In genomic region chr14:49687942-49688700, GRCh38 we compare ENCODE assay signal across 1 cellular context.
A peak's percentile ranks its signal among the peaks of the same experiment; 100 is the strongest.
TF ChIP-seq lines count a peak whose summit lies in the region.

TSS of gene POLE2 (minus strand) at chr14:49688214. CDS start at chr14:49688203, 11 bp downstream.

TF ChIP-seq in HepG2, 621 proteins besides CTCF, POLR2A, EP300 and RAD21 (continued from another document and continues in another):
- TF ChIP-seq HINFP (CRISPR knock-in tag; IDR thresholded peaks at IDR 0.05; ENCODE audit: low read depth) (peak; percentile 88), TOPORS (CRISPR knock-in tag; IDR thresholded peaks at IDR 0.05) (peak; percentile 75), ZFP36L2 (CRISPR knock-in tag; IDR thresholded peaks at IDR 0.05) (no peak), HOXA3 (CRISPR knock-in tag; IDR thresholded peaks at IDR 0.05) (peak; percentile 90), SAFB2 (CRISPR knock-in tag; IDR thresholded peaks at IDR 0.05; ENCODE audit: borderline replicate concordance, low read depth) (no peak; the same call in 1 of the 2 replicates), ETV5 (CRISPR knock-in tag; IDR thresholded peaks at IDR 0.05; ENCODE audit: borderline replicate concordance) (peak; percentile 58; the same call in 1 of the 2 replicates), ZNF251 (CRISPR knock-in tag; IDR thresholded peaks at IDR 0.05) (no peak; the same call in 1 of the 2 replicates), HDAC6 (IDR thresholded peaks at IDR 0.05; ENCODE audit: low read depth, low read length) (no peak), RBFOX2 (IDR thresholded peaks at IDR 0.05; ENCODE audit: low read depth, low read length) (peak; percentile 89), SP140L (CRISPR knock-in tag; IDR thresholded peaks at IDR 0.05; ENCODE audit: borderline replicate concordance) (no peak), ETV6 (CRISPR knock-in tag; conservative IDR thresholded peaks at IDR 0.05) (peak; percentile 61; the same call in 1 of the 2 replicates), ZFY (CRISPR knock-in tag; IDR thresholded peaks at IDR 0.05) (peak; percentile 90), GMEB1 (CRISPR knock-in tag; IDR thresholded peaks at IDR 0.05; ENCODE audit: borderline replicate concordance) (peak; percentile 82), BRF2 (CRISPR knock-in tag; IDR thresholded peaks at IDR 0.05) (peak; percentile 62; the same call in 1 of the 2 replicates), ZNF780A (CRISPR knock-in tag; IDR thresholded peaks at IDR 0.05) (no peak), TMF1 (CRISPR knock-in tag; IDR thresholded peaks at IDR 0.05; ENCODE audit: low read depth) (peak; percentile 66; the same call in 1 of the 2 replicates), HOMEZ (CRISPR knock-in tag; IDR thresholded peaks at IDR 0.05; ENCODE audit: low read depth) (no peak; the same call in 1 of the 2 replicates), HDAC2 (CRISPR knock-in tag; IDR thresholded peaks at IDR 0.05) (peak; percentile 23; the same call in 1 of the 2 replicates), DMAP1 (CRISPR knock-in tag; IDR thresholded peaks at IDR 0.05) (peak; percentile 94), ZNF234 (CRISPR knock-in tag; conservative IDR thresholded peaks at IDR 0.05) (peak; percentile 98), ZNF350 (CRISPR knock-in tag; IDR thresholded peaks at IDR 0.05; ENCODE audit: borderline replicate concordance, low read depth) (peak; percentile 68; the same call in 1 of the 2 replicates), LRRFIP1 (CRISPR knock-in tag; conservative IDR thresholded peaks at IDR 0.05) (no peak), SP1 (IDR thresholded peaks at IDR 0.05) (no peak), SP1 (CRISPR knock-in tag; IDR thresholded peaks at IDR 0.05) (peak; percentile 86), ZNF788 (CRISPR knock-in tag; IDR thresholded peaks at IDR 0.05; ENCODE audit: borderline replicate concordance) (peak; percentile 39; the same call in 1 of the 2 replicates), ZBED4 (CRISPR knock-in tag; IDR thresholded peaks at IDR 0.05; ENCODE audit: borderline replicate concordance) (no peak), ZNF557 (CRISPR knock-in tag; IDR thresholded peaks at IDR 0.05) (0 out of 2 replicates have a peak, but pooled peaks have one; percentile 49), ZBTB7A (CRISPR knock-in tag; IDR thresholded peaks at IDR 0.05) (peak; percentile 76; the same call in 1 of the 2 replicates), GRHL1 (CRISPR knock-in tag; conservative IDR thresholded peaks at IDR 0.05) (no peak), NPAS2 (CRISPR knock-in tag; IDR thresholded peaks at IDR 0.05; ENCODE audit: borderline replicate concordance) (no peak), RNF2 (conservative IDR thresholded peaks at IDR 0.05; ENCODE audit: low read depth) (peak; percentile 68; the same call in 1 of the 2 replicates), ZNF331 (CRISPR knock-in tag; IDR thresholded peaks at IDR 0.05) (peak; percentile 79), ZNF501 (CRISPR knock-in tag; IDR thresholded peaks at IDR 0.05) (peak; percentile 95), KDM2A (CRISPR knock-in tag; IDR thresholded peaks at IDR 0.05; ENCODE audit: borderline replicate concordance, low read depth) (peak; percentile 75; the same call in 1 of the 2 replicates), SKI (IDR thresholded peaks at IDR 0.05; ENCODE audit: partially characterized antibody) (no peak), ZNF740 (CRISPR knock-in tag; IDR thresholded peaks at IDR 0.05) (no peak), ZNF362 (CRISPR knock-in tag; IDR thresholded peaks at IDR 0.05; ENCODE audit: borderline replicate concordance) (peak; percentile 60; the same call in 1 of the 2 replicates), SMAD3 (CRISPR knock-in tag; IDR thresholded peaks at IDR 0.05) (no peak), EZH2 (conservative IDR thresholded peaks at IDR 0.05; ENCODE audit: low read depth, low read length) (no peak), NR2F1 (CRISPR knock-in tag; IDR thresholded peaks at IDR 0.05) (no peak), SNAI1 (CRISPR knock-in tag; IDR thresholded peaks at IDR 0.05; ENCODE audit: borderline replicate concordance) (no peak), XRCC5 (optimal IDR thresholded peaks at IDR 0.05; ENCODE audit: low read length) (peak; percentile 43), ZBTB7B (CRISPR knock-in tag; IDR thresholded peaks at IDR 0.05) (no peak), SOX6 (IDR thresholded peaks at IDR 0.05) (no peak), SOX6 (CRISPR knock-in tag; IDR thresholded peaks at IDR 0.05) (peak; percentile 51), BRCA1 (CRISPR knock-in tag; IDR thresholded peaks at IDR 0.05) (peak; percentile 76; the same call in 1 of the 2 replicates), CENPBD1 (CRISPR knock-in tag; IDR thresholded peaks at IDR 0.05; ENCODE audit: borderline replicate concordance, low read depth) (no peak), ZNF839 (CRISPR knock-in tag; IDR thresholded peaks at IDR 0.05; ENCODE audit: borderline replicate concordance) (peak; percentile 96; the same call in 1 of the 2 replicates), GFI1 (CRISPR knock-in tag; IDR thresholded peaks at IDR 0.05; ENCODE audit: borderline replicate concordance) (peak; percentile 39; the same call in 1 of the 2 replicates), THAP7 (CRISPR knock-in tag; IDR thresholded peaks at IDR 0.05) (peak; percentile 72; the same call in 1 of the 2 replicates), TEAD3 (CRISPR knock-in tag; optimal IDR thresholded peaks at IDR 0.05; ENCODE audit: borderline replicate concordance) (peak; percentile 43)
